Comparison of ENCODE assay signal across 1 cellular context in genomic region chr12:57775563-57776246, GRCh38.
TF ChIP-seq lines count a peak whose summit lies in the region.

No MANE protein-coding gene starts in this region.

TF ChIP-seq in WTC11, 78 proteins besides CTCF, POLR2A, EP300 and RAD21 (continued from another document):
- TF ChIP-seq, protein P1, sequence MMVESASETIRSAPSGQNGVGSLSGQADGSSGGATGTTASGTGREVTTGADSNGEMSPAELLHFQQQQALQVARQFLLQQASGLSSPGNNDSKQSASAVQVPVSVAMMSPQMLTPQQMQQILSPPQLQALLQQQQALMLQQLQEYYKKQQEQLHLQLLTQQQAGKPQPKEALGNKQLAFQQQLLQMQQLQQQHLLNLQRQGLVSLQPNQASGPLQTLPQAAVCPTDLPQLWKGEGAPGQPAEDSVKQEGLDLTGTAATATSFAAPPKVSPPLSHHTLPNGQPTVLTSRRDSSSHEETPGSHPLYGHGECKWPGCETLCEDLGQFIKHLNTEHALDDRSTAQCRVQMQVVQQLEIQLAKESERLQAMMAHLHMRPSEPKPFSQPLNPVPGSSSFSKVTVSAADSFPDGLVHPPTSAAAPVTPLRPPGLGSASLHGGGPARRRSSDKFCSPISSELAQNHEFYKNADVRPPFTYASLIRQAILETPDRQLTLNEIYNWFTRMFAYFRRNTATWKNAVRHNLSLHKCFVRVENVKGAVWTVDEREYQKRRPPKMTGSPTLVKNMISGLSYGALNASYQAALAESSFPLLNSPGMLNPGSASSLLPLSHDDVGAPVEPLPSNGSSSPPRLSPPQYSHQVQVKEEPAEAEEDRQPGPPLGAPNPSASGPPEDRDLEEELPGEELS (CRISPR knock-in tag; IDR thresholded peaks at IDR 0.05) = no peak
- TF ChIP-seq, protein P2, sequence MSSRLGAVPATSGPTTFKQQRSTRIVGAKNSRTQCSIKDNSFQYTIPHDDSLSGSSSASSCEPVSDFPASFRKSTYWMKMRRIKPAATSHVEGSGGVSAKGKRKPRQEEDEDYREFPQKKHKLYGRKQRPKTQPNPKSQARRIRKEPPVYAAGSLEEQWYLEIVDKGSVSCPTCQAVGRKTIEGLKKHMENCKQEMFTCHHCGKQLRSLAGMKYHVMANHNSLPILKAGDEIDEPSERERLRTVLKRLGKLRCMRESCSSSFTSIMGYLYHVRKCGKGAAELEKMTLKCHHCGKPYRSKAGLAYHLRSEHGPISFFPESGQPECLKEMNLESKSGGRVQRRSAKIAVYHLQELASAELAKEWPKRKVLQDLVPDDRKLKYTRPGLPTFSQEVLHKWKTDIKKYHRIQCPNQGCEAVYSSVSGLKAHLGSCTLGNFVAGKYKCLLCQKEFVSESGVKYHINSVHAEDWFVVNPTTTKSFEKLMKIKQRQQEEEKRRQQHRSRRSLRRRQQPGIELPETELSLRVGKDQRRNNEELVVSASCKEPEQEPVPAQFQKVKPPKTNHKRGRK (CRISPR knock-in tag; IDR thresholded peaks at IDR 0.05; ENCODE audit: borderline replicate concordance) = no peak
- TF ChIP-seq SMAD3 (CRISPR knock-in tag; IDR thresholded peaks at IDR 0.05; ENCODE audit: borderline replicate concordance) = no peak
- no peak for TF ChIP-seq USF1 (CRISPR knock-in tag; IDR thresholded peaks at IDR 0.05)
- TF ChIP-seq, protein P3, sequence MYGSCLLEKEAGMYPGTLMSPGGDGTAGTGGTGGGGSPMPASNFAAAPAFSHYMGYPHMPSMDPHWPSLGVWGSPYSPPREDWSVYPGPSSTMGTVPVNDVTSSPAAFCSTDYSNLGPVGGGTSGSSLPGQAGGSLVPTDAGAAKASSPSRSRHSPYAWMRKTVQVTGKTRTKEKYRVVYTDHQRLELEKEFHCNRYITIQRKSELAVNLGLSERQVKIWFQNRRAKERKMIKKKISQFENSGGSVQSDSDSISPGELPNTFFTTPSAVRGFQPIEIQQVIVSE (CRISPR knock-in tag; IDR thresholded peaks at IDR 0.05; ENCODE audit: borderline replicate concordance) = no peak
- TF ChIP-seq PREB (CRISPR knock-in tag; IDR thresholded peaks at IDR 0.05; ENCODE audit: borderline replicate concordance) = no peak
- no peak for TF ChIP-seq IRF2 (CRISPR knock-in tag; IDR thresholded peaks at IDR 0.05; ENCODE audit: borderline replicate concordance, low read depth)
- TF ChIP-seq CREB1 (CRISPR knock-in tag; IDR thresholded peaks at IDR 0.05) = no peak
TF ChIP-seq in WTC11: peak in this region for 0.
